In the genomic region with DNA sequence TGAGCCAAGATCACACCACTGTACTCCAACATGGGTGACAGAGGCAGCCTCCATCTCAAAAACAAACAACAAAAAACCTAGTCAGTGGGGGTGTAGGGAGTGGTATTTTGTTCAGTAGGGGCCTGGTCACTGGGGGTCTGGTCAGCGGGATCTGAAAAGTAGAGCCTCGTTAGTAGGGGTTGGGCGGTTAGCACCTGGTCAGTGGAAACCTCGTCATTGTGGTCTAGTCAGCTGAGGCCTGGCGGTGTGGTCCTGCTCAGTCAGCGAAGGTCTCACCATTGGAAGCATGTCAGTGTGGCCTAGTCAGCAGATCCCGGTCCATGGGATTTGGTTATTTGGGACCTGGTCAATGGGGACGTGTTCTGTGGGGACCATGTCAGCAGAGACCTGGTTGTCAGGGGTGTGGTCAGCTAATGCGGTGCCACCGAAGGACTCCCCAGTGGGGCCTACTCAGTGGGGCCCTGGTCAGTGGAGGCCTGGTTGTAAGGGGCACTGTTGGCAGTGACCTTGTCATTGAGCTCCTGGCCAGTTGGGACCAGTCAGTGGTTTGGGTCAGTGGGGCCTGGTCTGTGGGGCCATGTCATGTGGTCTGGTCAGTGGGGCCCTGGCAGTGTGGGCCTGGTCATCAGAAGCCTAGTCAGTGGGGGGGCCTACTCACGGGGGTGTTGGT, we compare ENCODE assay signal across 20 cellular contexts.
"Had no signal": no experiment of that assay in that cellular context is flagged by ENCODE, and none has a peak within 500 bp of the region (broad histone marks: within the 10 kb centered on the region; RNA-seq: fewer than 3 reads in every experiment).

No MANE protein-coding gene starts in this region.

- H3K27ac Mint-ChIP-seq: activated CD4-positive, alpha-beta T cell treated with anti-CD3 and anti-CD28 coated beads, Interleukin-2, amount 10 ng/mL, durations not matched to agents 24 days and 14 days; activated naive CD4-positive, alpha-beta T cell treated with anti-CD3 and anti-CD28 coated beads for 36 hours; activated naive CD8-positive, alpha-beta T cell treated with anti-CD3 and anti-CD28 coated beads for 36 hours; activated T-helper 1 cell treated with anti-CD3 and anti-CD28 coated beads, Interleukin-12 subunit alpha, Interleukin-12 subunit beta, Interleukin-2, Interleukin-4 antibody, amounts not matched to agents 30 ng/mL and 10 ng/mL and 1 ng/mL, durations not matched to agents 14 hours and 24 hours and 36 hours had no signal

- ATAC-seq: SK-N-SH treated with all-trans-retinoic acid at 6 μM for 48 hours had no signal

- H3K4me3 Mint-ChIP-seq: activated CD4-positive, alpha-beta T cell treated with anti-CD3 and anti-CD28 coated beads, Interleukin-2, amount 10 ng/mL, durations not matched to agents 24 days and 14 days; activated naive CD4-positive, alpha-beta T cell treated with anti-CD3 and anti-CD28 coated beads for 36 hours; activated naive CD8-positive, alpha-beta T cell treated with anti-CD3 and anti-CD28 coated beads for 36 hours; activated T-helper 1 cell treated with anti-CD3 and anti-CD28 coated beads, Interleukin-12 subunit alpha, Interleukin-12 subunit beta, Interleukin-2, Interleukin-4 antibody, amounts not matched to agents 30 ng/mL and 10 ng/mL and 1 ng/mL, durations not matched to agents 14 hours and 24 hours and 36 hours had no signal

- H3K36me3 Mint-ChIP-seq: activated naive CD8-positive, alpha-beta T cell treated with anti-CD3 and anti-CD28 coated beads for 36 hours had no signal

- H3K27me3 Mint-ChIP-seq: activated CD4-positive, alpha-beta T cell treated with anti-CD3 and anti-CD28 coated beads, Interleukin-2, amount 10 ng/mL, durations not matched to agents 24 days and 14 days; activated naive CD8-positive, alpha-beta T cell treated with anti-CD3 and anti-CD28 coated beads for 36 hours had no signal

- H3K4me1 Mint-ChIP-seq: activated CD4-positive, alpha-beta T cell treated with anti-CD3 and anti-CD28 coated beads, Interleukin-2, amount 10 ng/mL, durations not matched to agents 24 days and 14 days; activated naive CD8-positive, alpha-beta T cell treated with anti-CD3 and anti-CD28 coated beads for 36 hours had no signal

- DNase-seq: activated CD4-positive, alpha-beta T cell treated with anti-CD3 and anti-CD28 coated beads for 1 hour; activated CD4-positive, alpha-beta T cell treated with anti-CD3 and anti-CD28 coated beads, Interleukin-2, amount 10 ng/mL, durations not matched to agents 24 days and 14 days; activated CD4-positive, alpha-beta T cell treated with anti-CD3 and anti-CD28 coated beads, Interleukin-2, amount 50 U/mL, for 48 hours; activated gamma-delta T cell; activated naive CD4-positive, alpha-beta T cell treated with anti-CD3 and anti-CD28 coated beads for 36 hours; activated naive CD8-positive, alpha-beta T cell treated with anti-CD3 and anti-CD28 coated beads for 36 hours; activated T-cell treated with anti-CD3 and anti-CD28 coated beads, Interleukin-2, amount 50 U/mL, for 1 hour; central memory CD4-positive, alpha-beta T cell; Kasumi-1; KBM-7; NCI-H1105 treated with DMSO at 0.1 percent for 48 hours; NCI-H1436 treated with DMSO at 0.1 percent for 48 hours; NCI-H187 treated with DMSO at 0.1 percent for 48 hours; NCI-H2081 treated with DMSO at 0.1 percent for 48 hours; NCI-H446; NCI-H524; SHP77; SW 1271 had no signal

- H3K9me3 Mint-ChIP-seq: activated CD4-positive, alpha-beta T cell treated with anti-CD3 and anti-CD28 coated beads, Interleukin-2, amount 10 ng/mL, durations not matched to agents 24 days and 14 days; activated naive CD4-positive, alpha-beta T cell treated with anti-CD3 and anti-CD28 coated beads for 36 hours; activated naive CD8-positive, alpha-beta T cell treated with anti-CD3 and anti-CD28 coated beads for 36 hours; activated T-helper 1 cell treated with anti-CD3 and anti-CD28 coated beads, Interleukin-12 subunit alpha, Interleukin-12 subunit beta, Interleukin-2, Interleukin-4 antibody, amounts not matched to agents 30 ng/mL and 10 ng/mL and 1 ng/mL, durations not matched to agents 14 hours and 24 hours and 36 hours had no signal
